9 cellular contexts compared by ENCODE assay signal in the genomic region with DNA sequence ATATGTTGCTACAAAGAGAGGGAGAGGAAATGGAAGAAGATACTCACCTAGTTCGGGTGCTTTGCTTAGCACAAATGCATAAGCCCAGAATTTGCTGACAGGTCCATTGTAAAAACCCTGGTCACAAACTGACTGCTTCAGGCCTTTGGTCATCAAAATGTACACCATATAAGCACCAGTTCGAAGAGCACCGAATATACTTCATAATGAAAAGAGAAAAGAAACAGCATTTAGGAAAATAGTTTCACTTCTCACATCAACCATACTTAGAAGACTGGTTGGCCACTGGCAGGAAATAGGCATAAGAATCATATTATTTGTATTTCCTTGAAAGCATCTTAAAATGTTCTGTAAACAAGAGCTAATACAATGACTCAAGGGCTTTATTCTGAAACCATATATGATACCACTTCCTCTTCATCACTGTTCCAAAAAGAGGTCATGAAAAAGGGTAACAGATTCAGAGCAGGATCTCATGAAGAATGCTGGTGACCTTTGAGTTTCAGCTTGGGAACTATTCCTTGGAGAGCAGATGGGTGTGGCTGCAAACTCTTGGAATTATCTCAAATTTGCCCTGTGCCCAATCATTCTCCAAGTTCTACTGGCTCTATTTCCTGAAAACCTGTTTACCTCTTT.
DNase-seq lines count a peak whose midpoint lies in the region; ATAC-seq and TF ChIP-seq lines count a peak whose summit lies in the region.
"Had no signal": no experiment of that assay in that cellular context is flagged by ENCODE, and none has a peak within 500 bp of the region (broad histone marks: within the 10 kb centered on the region; RNA-seq: fewer than 3 reads in every experiment).

No MANE protein-coding gene starts in this region.

- peaks cover 15% of the 10 kb centered on the region for H3K27me3 ChIP-seq in left ventricle myocardium inferior (ENCODE audit: low read depth)

- intact Hi-C loops in left ventricle myocardium inferior (cut with micrococcal nuclease) = no loop called here

- CTCF ChIA-PET in HEK293T (lab: Yijun Ruan, JAX) = no interaction called here

- H3K36me3 ChIP-seq in left ventricle myocardium inferior = no peaks in the 10 kb centered on the region
- H3K36me3 ChIP-seq: thoracic aorta had no signal

- POLR2A ChIA-PET in HEK293T (lab: Yijun Ruan, JAX) = no interaction called here

- TF ChIP-seq CTCF in GM13977 (IDR thresholded peaks at IDR 0.05; ENCODE audit: extremely low read depth, insufficient read depth, missing control alignments) (no peak), fibroblast of villous mesenchyme (IDR thresholded peaks at IDR 0.05; ENCODE audit: insufficient read depth, low read depth, low read length) (no peak), left ventricle myocardium inferior (IDR thresholded peaks at IDR 0.05; ENCODE audit: borderline replicate concordance) (no peak)

- in situ Hi-C loops in GM13977 (cut with MboI; ENCODE audit: low pct_unique_long_range_greater_than_20kb, low sequenced_read_pairs, unreplicated experiment) = no loop called here

- peak; percentile 89 for ATAC-seq in GM21528 (IDR thresholded peaks at IDR 0.05; ENCODE audit: low FRiP score, unreplicated experiment)

- DNase-seq in GM13977 (ENCODE audit: low spot score) (peak; percentile 28), HT-29 (ENCODE audit: low spot score) (peak; percentile 9), fibroblast of villous mesenchyme (ENCODE audit: low read depth) (peak; percentile 15), left ventricle myocardium inferior (no peak), HEK293T (ENCODE audit: extremely low spot score) (no peak), anterior cingulate cortex (lab: John Stamatoyannopoulos, UW) (no peak)
- no peak for DNase-seq in stimulated activated CD4-positive, alpha-beta T cell treated with anti-CD3 and anti-CD28 coated beads, Interleukin-4, amount 100 ng/mL, for 4 hours

- no peak overlapping the region for H3K27ac ChIP-seq in left ventricle myocardium inferior (replicated peaks)
- H3K27ac ChIP-seq: thoracic aorta had no signal

- H3K4me3 ChIP-seq in fibroblast of villous mesenchyme (ENCODE audit: low read depth, low read length) (no peak overlapping the region), left ventricle myocardium inferior (no peak overlapping the region)
- H3K4me3 ChIP-seq: thoracic aorta had no signal

- H3K4me1 ChIP-seq in left ventricle myocardium inferior = no peaks in the 10 kb centered on the region

- no peaks in the 10 kb centered on the region for H3K9me3 ChIP-seq in left ventricle myocardium inferior (replicated peaks)
- H3K9me3 ChIP-seq: thoracic aorta had no signal

TF ChIP-seq in HEK293T, 16 proteins besides CTCF, POLR2A, EP300 and RAD21:
- TF ChIP-seq LEF1 (IDR thresholded peaks at IDR 0.05; ENCODE audit: borderline replicate concordance) = no peak
- no peak for TF ChIP-seq FOXA1 (IDR thresholded peaks at IDR 0.05)
- TF ChIP-seq SUZ12 (IDR thresholded peaks at IDR 0.05) = no peak
- no peak for TF ChIP-seq L3MBTL2 (conservative IDR thresholded peaks at IDR 0.05)
- no peak for TF ChIP-seq SP1 (IDR thresholded peaks at IDR 0.05)
- TF ChIP-seq HDGF (IDR thresholded peaks at IDR 0.05; ENCODE audit: borderline replicate concordance) = no peak
- TF ChIP-seq BHLHE40 (IDR thresholded peaks at IDR 0.05; ENCODE audit: borderline replicate concordance) = no peak
- TF ChIP-seq, protein P1, sequence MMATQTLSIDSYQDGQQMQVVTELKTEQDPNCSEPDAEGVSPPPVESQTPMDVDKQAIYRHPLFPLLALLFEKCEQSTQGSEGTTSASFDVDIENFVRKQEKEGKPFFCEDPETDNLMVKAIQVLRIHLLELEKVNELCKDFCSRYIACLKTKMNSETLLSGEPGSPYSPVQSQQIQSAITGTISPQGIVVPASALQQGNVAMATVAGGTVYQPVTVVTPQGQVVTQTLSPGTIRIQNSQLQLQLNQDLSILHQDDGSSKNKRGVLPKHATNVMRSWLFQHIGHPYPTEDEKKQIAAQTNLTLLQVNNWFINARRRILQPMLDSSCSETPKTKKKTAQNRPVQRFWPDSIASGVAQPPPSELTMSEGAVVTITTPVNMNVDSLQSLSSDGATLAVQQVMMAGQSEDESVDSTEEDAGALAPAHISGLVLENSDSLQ (IDR thresholded peaks at IDR 0.05) = no peak
- no peak for TF ChIP-seq CTBP1 (IDR thresholded peaks at IDR 0.05; ENCODE audit: borderline replicate concordance)
- TF ChIP-seq TARDBP (IDR thresholded peaks at IDR 0.05) = no peak
- no peak for TF ChIP-seq FOXM1 (IDR thresholded peaks at IDR 0.05; ENCODE audit: borderline replicate concordance)
- TF ChIP-seq FOXK2 (IDR thresholded peaks at IDR 0.05) = no peak
- TF ChIP-seq NFRKB (IDR thresholded peaks at IDR 0.05) = no peak
- no peak for TF ChIP-seq ARNT (IDR thresholded peaks at IDR 0.05)
- no peak for TF ChIP-seq ELF4 (IDR thresholded peaks at IDR 0.05)
- no peak for TF ChIP-seq ZNF384 (IDR thresholded peaks at IDR 0.05)

Comparison
In these comparisons a context has a peak if more than half of its experiments do, and no peak if none do; other contexts are left out.
1. DNase-seq: peak in GM13977 (single experiment), HT-29 (single experiment) and fibroblast of villous mesenchyme (single experiment); none in left ventricle myocardium inferior (single experiment), stimulated activated CD4-positive, alpha-beta T cell treated with anti-CD3 and anti-CD28 coated beads, Interleukin-4, amount 100 ng/mL, for 4 hours (0 of 2), HEK293T (single experiment) and anterior cingulate cortex (0 of 58).